19 cellular contexts compared by ENCODE assay signal in the genomic region with DNA sequence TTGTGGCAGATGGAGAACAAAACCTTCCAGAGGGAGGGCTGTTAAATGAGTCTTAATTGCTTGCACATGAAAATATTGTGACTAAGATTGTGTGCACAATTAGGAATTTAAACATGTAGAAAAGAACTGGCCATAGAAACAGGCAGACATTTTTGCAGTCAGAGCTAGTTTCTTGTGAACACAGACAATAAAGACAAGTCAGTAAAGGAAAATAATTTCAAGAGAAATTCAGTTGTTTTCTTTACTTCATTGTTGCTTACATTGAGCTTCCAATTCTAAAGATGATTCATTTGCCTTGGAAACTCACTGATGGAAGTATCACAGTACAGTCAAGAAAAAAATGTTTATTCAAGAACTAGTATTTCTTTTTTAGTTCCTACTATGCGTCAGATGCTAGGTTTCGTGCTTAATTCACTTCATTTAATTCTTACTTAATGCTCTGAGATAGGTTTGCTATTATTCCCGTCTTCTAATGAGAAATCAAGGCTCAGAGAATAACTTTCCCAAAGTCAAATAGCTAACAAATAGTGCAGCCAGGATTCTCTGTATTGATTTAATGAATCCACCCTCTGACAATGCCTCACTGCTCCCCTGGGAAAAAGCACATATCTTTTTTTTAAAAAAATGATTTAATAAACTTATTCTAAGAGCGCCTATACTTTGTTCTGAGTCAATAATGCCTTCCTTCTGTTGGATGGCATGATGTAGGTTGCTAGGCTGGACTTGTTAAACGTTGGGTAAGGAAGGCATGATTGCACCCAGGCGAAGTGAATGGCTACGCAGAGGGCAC.
DNase-seq lines count a peak whose midpoint lies in the region; ATAC-seq and TF ChIP-seq lines count a peak whose summit lies in the region.
"Had no signal": no experiment of that assay in that cellular context is flagged by ENCODE, and none has a peak within 500 bp of the region (broad histone marks: within the 10 kb centered on the region; RNA-seq: fewer than 3 reads in every experiment).

No MANE protein-coding gene starts in this region.

- DNase-seq in AG09319 (ENCODE audit: extremely low read depth, low read depth), result peak; percentile 31
- DNase-seq in HCEC 1CT, result peak; percentile 48
- DNase-seq in choroid plexus epithelial cell (ENCODE audit: low read depth), result peak; percentile 56
- peak; percentile 80 for DNase-seq in iris pigment epithelial cell (ENCODE audit: low read depth)
- DNase-seq in vagina (ENCODE audit: extremely low spot score in 2 of 2), result no peak
- no peak for DNase-seq in stomach
- no peak for DNase-seq in activated CD4-positive, alpha-beta T cell treated with anti-CD3 and anti-CD28 coated beads, Interleukin-2, amount 50 U/mL, for 48 hours
- DNase-seq: activated naive CD8-positive, alpha-beta T cell treated with anti-CD3 and anti-CD28 coated beads for 36 hours; dorsolateral prefrontal cortex; erythroblast; heart right ventricle; NCI-H526; right cardiac atrium; T-helper 1 cell; testis had no signal

- TF ChIP-seq POLR2A in vagina (IDR thresholded peaks at IDR 0.05) (no peak), stomach (IDR thresholded peaks at IDR 0.05) (no peak)

- H3K27me3 ChIP-seq in vagina (no peaks in the 10 kb centered on the region), stomach (no peaks in the 10 kb centered on the region)
- H3K27me3 ChIP-seq: BLaER1 treated with 17β-estradiol and CSF1 and Interleukin-3, amounts not matched to agents 10 nM and 100 nM; dorsolateral prefrontal cortex; heart right ventricle; testis had no signal

- TF ChIP-seq EP300 in stomach (IDR thresholded peaks at IDR 0.05), result no peak

- no peak overlapping the region for H3K27ac ChIP-seq in vagina
- H3K27ac ChIP-seq in stomach, result no peak overlapping the region
- H3K27ac ChIP-seq: BLaER1 treated with 17β-estradiol and CSF1 and Interleukin-3, amounts not matched to agents 10 nM and 100 nM; dorsolateral prefrontal cortex; heart right ventricle; testis had no signal

- intact Hi-C loops in vagina (cut with DNase I), result no loop called here
- intact Hi-C loops in stomach (cut with DNase I; ENCODE audit: low total_unique reads), result loop anchor here (10.0 kb wide), 1 partner anchor 269 kb away; no protein-coding TSS in a partner anchor

- WGBS in stomach, 5 donors, result 75 to 82% (median 78%) methylated on average over 7 of the region's 7 CpGs

- H3K9me3 ChIP-seq in vagina (no peaks in the 10 kb centered on the region), stomach (no peaks in the 10 kb centered on the region)
- H3K9me3 ChIP-seq: BLaER1 treated with 17β-estradiol and CSF1 and Interleukin-3, amounts not matched to agents 10 nM and 100 nM; HAP-1; heart right ventricle; testis had no signal

- no peak for ATAC-seq in GM18520 (IDR thresholded peaks at IDR 0.05; ENCODE audit: unreplicated experiment)
- ATAC-seq: heart right ventricle, right cardiac atrium had no signal

- TF ChIP-seq CTCF in AG09319 (IDR thresholded peaks at IDR 0.05; ENCODE audit: low read depth, low read length), result no peak
- TF ChIP-seq CTCF in choroid plexus epithelial cell (conservative IDR thresholded peaks at IDR 0.05; ENCODE audit: low read depth, low read length), result no peak
- no peak for TF ChIP-seq CTCF in vagina (IDR thresholded peaks at IDR 0.05)
- TF ChIP-seq CTCF in stomach (IDR thresholded peaks at IDR 0.05), result no peak

- H3K36me3 ChIP-seq in vagina (no peaks in the 10 kb centered on the region), stomach (no peaks in the 10 kb centered on the region)
- H3K36me3 ChIP-seq: BLaER1 treated with 17β-estradiol and CSF1 and Interleukin-3, amounts not matched to agents 10 nM and 100 nM; HAP-1; heart right ventricle had no signal

- H3K4me1 ChIP-seq in vagina (peaks cover 6% of the 10 kb centered on the region), stomach (peaks cover 0 to 5% (median 2%) of the 10 kb centered on the region in 4 donors)
- H3K4me1 ChIP-seq: BLaER1 treated with 17β-estradiol and CSF1 and Interleukin-3, amounts not matched to agents 10 nM and 100 nM; HAP-1; testis had no signal

- H3K4me3 ChIP-seq in choroid plexus epithelial cell (ENCODE audit: low read depth, low read length), result no peak overlapping the region
- H3K4me3 ChIP-seq in vagina, result no peak overlapping the region
- H3K4me3 ChIP-seq in stomach, result no peak overlapping the region
- H3K4me3 ChIP-seq: BLaER1 treated with 17β-estradiol and CSF1 and Interleukin-3, amounts not matched to agents 10 nM and 100 nM; dorsolateral prefrontal cortex; HAP-1; heart right ventricle; lung; testis had no signal

Comparison
In these comparisons a context has a peak if more than half of its experiments do, and no peak if none do; other contexts are left out.
1. DNase-seq: peak in AG09319 (single experiment), HCEC 1CT (single experiment), choroid plexus epithelial cell (single experiment) and iris pigment epithelial cell (single experiment); none in vagina (0 of 2), stomach (single experiment) and activated CD4-positive, alpha-beta T cell treated with anti-CD3 and anti-CD28 coated beads, Interleukin-2, amount 50 U/mL, for 48 hours (0 of 2).